In the genomic region with DNA sequence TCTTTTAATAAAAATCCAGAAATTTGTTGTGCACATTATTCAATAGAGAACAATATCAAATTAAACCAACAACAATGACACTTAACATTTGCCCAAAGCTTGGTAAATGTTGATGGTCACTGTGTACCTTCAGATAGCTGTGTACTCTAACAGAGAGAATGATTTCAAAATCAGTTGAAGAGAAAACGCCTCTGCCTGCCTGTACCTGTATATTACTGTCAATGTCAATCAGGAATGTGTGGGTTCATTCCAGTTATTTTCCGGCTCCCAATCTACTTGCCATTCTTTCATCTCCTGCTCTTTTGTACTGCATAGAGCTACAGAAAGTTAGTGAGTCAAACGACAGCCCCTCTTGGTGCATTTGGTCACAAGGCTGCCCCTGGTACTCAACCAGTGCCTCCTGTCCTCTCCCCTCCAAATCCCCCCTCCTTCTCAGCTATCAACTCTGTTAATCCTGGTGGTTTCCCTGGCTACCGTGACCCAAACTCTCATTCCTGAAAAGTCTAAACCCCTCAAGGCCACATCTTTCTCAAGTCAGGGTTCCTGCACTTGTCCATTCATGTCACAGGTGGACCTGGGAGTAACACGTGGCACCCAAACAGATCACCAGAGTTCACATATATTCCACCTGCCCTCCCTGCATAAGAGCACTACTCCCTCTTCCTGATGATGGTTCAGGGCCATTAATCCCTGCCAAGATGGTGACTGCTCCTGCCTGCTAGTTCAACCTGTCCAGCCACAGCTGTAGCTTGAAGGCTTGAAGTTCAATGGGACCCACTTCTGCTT, we compare ENCODE assay signal across 16 cellular contexts.
"Had no signal": no experiment of that assay in that cellular context is flagged by ENCODE, and none has a peak within 500 bp of the region (broad histone marks: within the 10 kb centered on the region; RNA-seq: fewer than 3 reads in every experiment).

No MANE protein-coding gene starts in this region.

- H3K27ac Mint-ChIP-seq: activated CD8-positive, alpha-beta T cell treated with anti-CD3 and anti-CD28 coated beads, Interleukin-2, amount 10 ng/mL, durations not matched to agents 7 days and 5 days had no signal

- ATAC-seq: activated CD8-positive, alpha-beta T cell treated with anti-CD3 and anti-CD28 coated beads, Interleukin-2, amount 10 ng/mL, durations not matched to agents 7 days and 5 days; pancreas had no signal

- H3K9me3 Mint-ChIP-seq: central memory CD8-positive, alpha-beta T cell had no signal

- H3K27me3 Mint-ChIP-seq: central memory CD8-positive, alpha-beta T cell had no signal

- H3K4me3 Mint-ChIP-seq: activated CD8-positive, alpha-beta T cell treated with anti-CD3 and anti-CD28 coated beads, Interleukin-2, amount 10 ng/mL, durations not matched to agents 7 days and 5 days; central memory CD8-positive, alpha-beta T cell; nephron progenitor cell had no signal

- DNase-seq: activated CD4-positive, alpha-beta T cell treated with anti-CD3 and anti-CD28 coated beads for 48 hours; activated CD8-positive, alpha-beta memory T cell treated with anti-CD3 and anti-CD28 coated beads, Interleukin-2, amount 50 U/mL, for 48 hours; activated CD8-positive, alpha-beta T cell treated with anti-CD3 and anti-CD28 coated beads, Interleukin-2, amount 10 ng/mL, durations not matched to agents 7 days and 5 days; activated naive CD4-positive, alpha-beta T cell treated with Interleukin-2 at 50 U/mL for 16 hours; cortex of kidney; effector CD8-positive, alpha-beta T cell; hypothalamus; mesenchymal stem cell; nephron progenitor cell; pancreas; stimulated activated CD4-positive, alpha-beta T cell treated with anti-CD3 and anti-CD28 coated beads, Interleukin-4, amount 100 ng/mL, for 1 hour; stimulated activated CD8-positive, alpha-beta memory T cell treated with anti-CD3 and anti-CD28 coated beads, Interleukin-4, amount 100 ng/mL, for 48 hours; stomach; T-helper 1 cell; tibial artery had no signal
